8 cellular contexts compared by ENCODE assay signal in genomic region chr12:27334052-27334720, GRCh38. TPM values are rescaled to one million over a fixed set of nuclear protein-coding genes. Genes with fewer than 3 reads are reported as not detected.
DNase-seq lines count a peak whose midpoint lies in the region; ATAC-seq, FAIRE-seq and TF ChIP-seq lines count a peak whose summit lies in the region.

No MANE protein-coding gene starts in this region.

- H3K27ac Mint-ChIP-seq in activated naive CD4-positive, alpha-beta T cell treated with anti-CD3 and anti-CD28 coated beads, Interleukin-2, amount 50 U/mL, for 24 hours = no peak overlapping the region

- H3K4me1 Mint-ChIP-seq in activated naive CD4-positive, alpha-beta T cell treated with anti-CD3 and anti-CD28 coated beads, Interleukin-2, amount 50 U/mL, for 24 hours = peaks cover 22% of the 10 kb centered on the region

- no peak for ATAC-seq in HG03521 (IDR thresholded peaks at IDR 0.05; ENCODE audit: unreplicated experiment)

- H3K4me3 ChIP-seq in foreskin fibroblast (ENCODE audit: low read depth in 1 of 2, low read length in 2 of 2) (peak overlapping the region; percentile 70), suprapubic skin (peak overlapping the region; percentile 84)

- FAIRE-seq in RCC 7860 (lab: Jason Lieb, UNC) = peak; percentile 71

- WGBS in suprapubic skin = 68% methylated on average over 7 of the region's 7 CpGs

- no peaks in the 10 kb centered on the region for H3K27me3 ChIP-seq in suprapubic skin

- no peaks in the 10 kb centered on the region for H3K9me3 ChIP-seq in suprapubic skin

- no peaks in the 10 kb centered on the region for H3K36me3 Mint-ChIP-seq in activated naive CD4-positive, alpha-beta T cell treated with anti-CD3 and anti-CD28 coated beads, Interleukin-2, amount 50 U/mL, for 24 hours

- H3K27me3 Mint-ChIP-seq in activated naive CD4-positive, alpha-beta T cell treated with anti-CD3 and anti-CD28 coated beads, Interleukin-2, amount 50 U/mL, for 24 hours = peaks cover 35% of the 10 kb centered on the region

- TF ChIP-seq EP300 in suprapubic skin (IDR thresholded peaks at IDR 0.05) = no peak

- H3K4me1 ChIP-seq in suprapubic skin = peaks cover 26% of the 10 kb centered on the region

- H3K4me3 Mint-ChIP-seq in activated naive CD4-positive, alpha-beta T cell treated with anti-CD3 and anti-CD28 coated beads, Interleukin-2, amount 50 U/mL, for 24 hours = peak overlapping the region; percentile 92

- H3K36me3 ChIP-seq in suprapubic skin = no peaks in the 10 kb centered on the region

- no peak overlapping the region for H3K27ac ChIP-seq in suprapubic skin

- TF ChIP-seq CTCF in foreskin fibroblast (IDR thresholded peaks at IDR 0.05; ENCODE audit: low read depth, low read length) (no peak), suprapubic skin (IDR thresholded peaks at IDR 0.05) (no peak)

- H3K9me3 Mint-ChIP-seq in activated naive CD4-positive, alpha-beta T cell treated with anti-CD3 and anti-CD28 coated beads, Interleukin-2, amount 50 U/mL, for 24 hours = no peaks in the 10 kb centered on the region

- DNase-seq in activated naive CD4-positive, alpha-beta T cell treated with Interleukin-2 at 50 U/mL for 16 hours = no peak
- DNase-seq in RCC 7860 (ENCODE audit: low spot score) (no peak), foreskin fibroblast (no peak), suprapubic skin (ENCODE audit: low spot score in 2 of 2) (no peak), GDM1 (lab: John Stamatoyannopoulos, UW) (no peak), NCI-H2107 treated with DMSO at 0.1 percent for 48 hours (lab: John Stamatoyannopoulos, UW; ENCODE audit: unreplicated experiment) (no peak)

- TF ChIP-seq POLR2A in suprapubic skin (IDR thresholded peaks at IDR 0.05) = no peak

RNA-seq across cellular contexts. Expression of gene BMAL2, which starts 1.6 kb away (rescaled TPM):
- 10 to 100 TPM in 2 of 4 donors, 1 to 10 TPM in 2; 7.6 to 16.6 (median 10.5) TPM for total RNA-seq in suprapubic skin
